In the genomic region with DNA sequence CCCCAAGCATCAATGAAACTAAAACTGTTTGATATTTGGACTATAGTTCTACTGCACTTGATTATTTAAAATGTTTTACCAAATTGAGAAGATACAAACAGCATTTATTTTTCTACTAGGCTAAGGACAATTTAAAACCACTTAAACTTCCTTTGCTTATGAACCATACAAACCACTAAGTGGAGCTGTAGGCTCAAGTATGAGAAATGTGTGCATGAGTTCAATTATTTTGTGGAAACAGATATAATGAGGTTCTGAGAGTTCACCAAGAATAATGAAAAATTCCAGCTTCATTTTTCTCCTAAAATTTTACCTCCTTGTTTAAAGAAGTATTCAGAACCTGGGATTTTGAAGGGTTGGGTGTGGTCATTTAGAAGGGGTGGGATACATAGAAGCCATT, we compare ENCODE assay signal across 1 cellular context.
TF ChIP-seq lines count a peak whose summit lies in the region.

No MANE protein-coding gene starts in this region.

TF ChIP-seq in IMR-90, 13 proteins besides CTCF, POLR2A, EP300 and RAD21 (continued from another document):
- no peak for TF ChIP-seq MXI1 (IDR thresholded peaks at IDR 0.05; ENCODE audit: borderline replicate concordance, low read depth, low read length)
- no peak for TF ChIP-seq RFX5 (IDR thresholded peaks at IDR 0.05; ENCODE audit: low read depth, low read length)
- no peak for TF ChIP-seq NFE2L2 (IDR thresholded peaks at IDR 0.05; ENCODE audit: low read depth, low read length)
- TF ChIP-seq MAZ (IDR thresholded peaks at IDR 0.05; ENCODE audit: borderline replicate concordance, low read depth, low read length), result no peak
- TF ChIP-seq BHLHE40 (IDR thresholded peaks at IDR 0.05; ENCODE audit: low read depth, low read length), result no peak
TF ChIP-seq in IMR-90: peak in this region for 0.
